ENCODE assay signal across 14 cellular contexts in genomic region chr6:54428437-54428836, GRCh38.
DNase-seq lines count a peak whose midpoint lies in the region; ATAC-seq and TF ChIP-seq lines count a peak whose summit lies in the region.
"Had no signal": no experiment of that assay in that cellular context is flagged by ENCODE, and none has a peak within 500 bp of the region (broad histone marks: within the 10 kb centered on the region; RNA-seq: fewer than 3 reads in every experiment).

No MANE protein-coding gene starts in this region.

- no peaks in the 10 kb centered on the region for H3K27me3 ChIP-seq in ascending aorta

- ATAC-seq in GM18868 (IDR thresholded peaks at IDR 0.05; ENCODE audit: unreplicated experiment) (peak; percentile 81), GM21576 (IDR thresholded peaks at IDR 0.05; ENCODE audit: unreplicated experiment) (peak; percentile 77), HG03095 (IDR thresholded peaks at IDR 0.05; ENCODE audit: unreplicated experiment) (peak; percentile 94)
- ATAC-seq: activated CD4-positive, CD25-positive, alpha-beta regulatory T cell treated with anti-CD3 and anti-CD28 coated beads, Interleukin-2, amount 50 U/mL, for 24 hours; stimulated activated effector memory CD8-positive, alpha-beta T cell treated with anti-CD3 and anti-CD28 coated beads, Interleukin-12 subunit alpha, Interleukin-12 subunit beta, amount 100 ng/mL, for 72 hours had no signal

- H3K4me3 Mint-ChIP-seq in type B pancreatic cell = no peak overlapping the region
- no peak overlapping the region for H3K4me3 Mint-ChIP-seq in activated CD4-positive, alpha-beta T cell treated with anti-CD3 and anti-CD28 coated beads, Interleukin-2, amount 10 ng/mL, durations not matched to agents 7 days and 5 days
- H3K4me3 Mint-ChIP-seq: activated naive CD8-positive, alpha-beta T cell; CD8-positive, alpha-beta memory T cell; stimulated activated effector memory CD8-positive, alpha-beta T cell treated with anti-CD3 and anti-CD28 coated beads, Interleukin-12 subunit alpha, Interleukin-12 subunit beta, amount 100 ng/mL, for 72 hours had no signal

- DNase-seq in fibroblast of villous mesenchyme (ENCODE audit: low read depth) (peak; percentile 1), ascending aorta (ENCODE audit: low spot score in 2 of 2) (no peak), type B pancreatic cell (ENCODE audit: extremely low spot score, unreplicated experiment) (no peak), cardiac septum (ENCODE audit: low spot score) (no peak)
- DNase-seq in activated CD4-positive, alpha-beta T cell treated with anti-CD3 and anti-CD28 coated beads, Interleukin-2, amount 10 ng/mL, durations not matched to agents 7 days and 5 days = no peak
- DNase-seq: CD8-positive, alpha-beta memory T cell; GOT3; NCI-H1105 had no signal

- no peak overlapping the region for H3K27ac Mint-ChIP-seq in type B pancreatic cell
- H3K27ac Mint-ChIP-seq in activated CD4-positive, alpha-beta T cell treated with anti-CD3 and anti-CD28 coated beads, Interleukin-2, amount 10 ng/mL, durations not matched to agents 7 days and 5 days = no peak overlapping the region
- H3K27ac Mint-ChIP-seq: activated naive CD8-positive, alpha-beta T cell; CD8-positive, alpha-beta memory T cell; stimulated activated effector memory CD8-positive, alpha-beta T cell treated with anti-CD3 and anti-CD28 coated beads, Interleukin-12 subunit alpha, Interleukin-12 subunit beta, amount 100 ng/mL, for 72 hours had no signal

- intact Hi-C loops in ascending aorta (cut with DNase I) (no loop called here), cardiac septum (cut with DNase I) (no loop called here)

- H3K4me1 Mint-ChIP-seq in type B pancreatic cell (ENCODE audit: unreplicated experiment) = no peaks in the 10 kb centered on the region
- H3K4me1 Mint-ChIP-seq in activated CD4-positive, alpha-beta T cell treated with anti-CD3 and anti-CD28 coated beads, Interleukin-2, amount 10 ng/mL, durations not matched to agents 7 days and 5 days = no peaks in the 10 kb centered on the region
- H3K4me1 Mint-ChIP-seq: CD8-positive, alpha-beta memory T cell; stimulated activated effector memory CD8-positive, alpha-beta T cell treated with anti-CD3 and anti-CD28 coated beads, Interleukin-12 subunit alpha, Interleukin-12 subunit beta, amount 100 ng/mL, for 72 hours had no signal

- no peaks in the 10 kb centered on the region for H3K4me1 ChIP-seq in ascending aorta

- no peaks in the 10 kb centered on the region for H3K9me3 ChIP-seq in ascending aorta

- CTCF ChIA-PET in activated CD4-positive, alpha-beta T cell treated with anti-CD3 and anti-CD28 coated beads, Interleukin-2, amount 10 ng/mL, durations not matched to agents 7 days and 5 days (lab: Charles Lee) = no interaction called here

- no peaks in the 10 kb centered on the region for H3K9me3 Mint-ChIP-seq in type B pancreatic cell
- H3K9me3 Mint-ChIP-seq in activated CD4-positive, alpha-beta T cell treated with anti-CD3 and anti-CD28 coated beads, Interleukin-2, amount 10 ng/mL, durations not matched to agents 7 days and 5 days = no peaks in the 10 kb centered on the region

- no peaks in the 10 kb centered on the region for H3K27me3 Mint-ChIP-seq in type B pancreatic cell
- no peaks in the 10 kb centered on the region for H3K27me3 Mint-ChIP-seq in activated CD4-positive, alpha-beta T cell treated with anti-CD3 and anti-CD28 coated beads, Interleukin-2, amount 10 ng/mL, durations not matched to agents 7 days and 5 days
- H3K27me3 Mint-ChIP-seq: activated naive CD8-positive, alpha-beta T cell; CD8-positive, alpha-beta memory T cell had no signal

- H3K36me3 Mint-ChIP-seq in type B pancreatic cell = no peaks in the 10 kb centered on the region
- no peaks in the 10 kb centered on the region for H3K36me3 Mint-ChIP-seq in activated CD4-positive, alpha-beta T cell treated with anti-CD3 and anti-CD28 coated beads, Interleukin-2, amount 10 ng/mL, durations not matched to agents 7 days and 5 days (ENCODE audit: low read depth)
- H3K36me3 Mint-ChIP-seq: activated naive CD8-positive, alpha-beta T cell; CD8-positive, alpha-beta memory T cell; stimulated activated effector memory CD8-positive, alpha-beta T cell treated with anti-CD3 and anti-CD28 coated beads, Interleukin-12 subunit alpha, Interleukin-12 subunit beta, amount 100 ng/mL, for 72 hours had no signal

- no peaks in the 10 kb centered on the region for H3K36me3 ChIP-seq in ascending aorta

- no peak for TF ChIP-seq CTCF in fibroblast of villous mesenchyme (IDR thresholded peaks at IDR 0.05; ENCODE audit: insufficient read depth, low read depth, low read length)
- no peak for TF ChIP-seq CTCF in ascending aorta (IDR thresholded peaks at IDR 0.05)
- TF ChIP-seq CTCF in type B pancreatic cell (conservative IDR thresholded peaks at IDR 0.05) = no peak

- POLR2A ChIA-PET in activated CD4-positive, alpha-beta T cell treated with anti-CD3 and anti-CD28 coated beads, Interleukin-2, amount 10 ng/mL, durations not matched to agents 7 days and 5 days (lab: Charles Lee) = no interaction called here

- H3K27ac ChIP-seq in ascending aorta = no peak overlapping the region

- H3K4me3 ChIP-seq in fibroblast of villous mesenchyme (ENCODE audit: low read depth, low read length) = no peak overlapping the region
- no peak overlapping the region for H3K4me3 ChIP-seq in ascending aorta
